Comparison of ENCODE assay signal across 27 cellular contexts in the genomic region with DNA sequence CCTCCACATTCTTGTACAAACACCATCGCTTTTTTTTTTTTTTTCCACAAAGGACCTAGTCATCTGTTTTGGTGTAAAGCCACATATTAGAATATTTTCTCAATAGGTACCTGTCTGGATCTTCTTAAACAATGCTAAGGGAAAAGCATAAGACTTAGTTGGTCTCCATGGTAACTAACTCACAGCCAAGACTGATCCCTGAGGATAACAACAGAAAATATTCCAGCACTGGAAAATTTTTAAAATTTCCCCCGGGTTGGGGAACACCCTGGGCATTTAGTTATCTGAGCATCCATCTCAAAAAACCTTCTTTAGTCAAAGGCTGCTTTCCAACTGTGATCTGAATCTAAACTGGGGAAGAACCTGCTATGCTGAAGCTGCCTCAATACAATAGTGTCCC.
"Had no signal": no experiment of that assay in that cellular context is flagged by ENCODE, and none has a peak within 500 bp of the region (broad histone marks: within the 10 kb centered on the region; RNA-seq: fewer than 3 reads in every experiment).

No MANE protein-coding gene starts in this region.

- H3K4me3 Mint-ChIP-seq: naive B cell; naive thymus-derived CD8-positive, alpha-beta T cell; natural killer cell treated with Interleukin-12 subunit alpha and Interleukin-12 subunit beta and Interleukin-15 and Interleukin-18, amount 100 ng/mL, for 72 hours; nephron progenitor cell; neural progenitor cell; stimulated activated effector memory CD8-positive, alpha-beta T cell treated with anti-CD3 and anti-CD28 coated beads, Interleukin-12 subunit alpha, Interleukin-12 subunit beta, amount 100 ng/mL, for 72 hours; stimulated activated naive B cell treated with anti-CD40 and anti-IgM and Interleukin-4, amounts not matched to agents 10 μg/mL and 1 μg/mL and 100 μg/mL, for 72 hours; stimulated activated naive CD8-positive, alpha-beta T cell treated with anti-CD3 and anti-CD28 coated beads, Interleukin-15, Interleukin-2, amounts not matched to agents 100 ng/mL and 50 ng/mL, for 24 hours; type B pancreatic cell had no signal

- H3K9me3 Mint-ChIP-seq: naive thymus-derived CD8-positive, alpha-beta T cell; natural killer cell treated with Interleukin-12 subunit alpha and Interleukin-12 subunit beta and Interleukin-15 and Interleukin-18, amount 100 ng/mL, for 72 hours; nephron progenitor cell; neural progenitor cell; stimulated activated effector memory CD8-positive, alpha-beta T cell treated with anti-CD3 and anti-CD28 coated beads, Interleukin-12 subunit alpha, Interleukin-12 subunit beta, amount 100 ng/mL, for 72 hours; stimulated activated naive CD8-positive, alpha-beta T cell treated with anti-CD3 and anti-CD28 coated beads, Interleukin-15, Interleukin-2, amounts not matched to agents 100 ng/mL and 50 ng/mL, for 24 hours; type B pancreatic cell had no signal

- H3K4me2 ChIP-seq: neural progenitor cell had no signal

- FAIRE-seq: pancreas, small intestine had no signal

- H3K27me3 Mint-ChIP-seq: type B pancreatic cell had no signal

- DNase-seq: naive B cell; naive thymus-derived CD8-positive, alpha-beta T cell; nephron progenitor cell; occipital lobe; pancreas; right cardiac atrium; right lobe of liver; sigmoid colon; small intestine; stimulated activated CD4-positive, alpha-beta T cell treated with anti-CD3 and anti-CD28 coated beads, Interleukin-15, amount 100 ng/mL, for 24 hours; stimulated activated CD4-positive, alpha-beta T cell treated with anti-CD3 and anti-CD28 coated beads, Interleukin-2, amount 100 ng/mL, for 24 hours; stimulated activated CD4-positive, alpha-beta T cell treated with anti-CD3 and anti-CD28 coated beads, Interleukin-2, amount 100 ng/mL, for 48 hours; stimulated activated CD4-positive, alpha-beta T cell treated with anti-CD3 and anti-CD28 coated beads, Interleukin-4, amount 100 ng/mL, for 24 hours; stimulated activated naive B cell treated with anti-CD40 and anti-IgM and Interleukin-4, amounts not matched to agents 10 μg/mL and 1 μg/mL and 100 μg/mL, for 72 hours; stimulated activated naive CD4-positive, alpha-beta T cell treated with Interleukin-2 at 50 U/mL for 16 hours; stomach; thyroid gland; upper lobe of right lung; uterus had no signal

- H3K36me3 ChIP-seq: neural progenitor cell, pancreas, prostate gland, right lobe of liver, sigmoid colon, stomach, thoracic aorta, thyroid gland, tibial nerve, upper lobe of right lung, uterus had no signal

- H3K27ac ChIP-seq: neural progenitor cell, prostate gland, right lobe of liver, sigmoid colon, stomach, thoracic aorta, thyroid gland, tibial nerve, upper lobe of right lung, uterus had no signal

- H3K27ac Mint-ChIP-seq: naive thymus-derived CD8-positive, alpha-beta T cell; natural killer cell treated with Interleukin-12 subunit alpha and Interleukin-12 subunit beta and Interleukin-15 and Interleukin-18, amount 100 ng/mL, for 72 hours; nephron progenitor cell; neural progenitor cell; stimulated activated effector memory CD8-positive, alpha-beta T cell treated with anti-CD3 and anti-CD28 coated beads, Interleukin-12 subunit alpha, Interleukin-12 subunit beta, amount 100 ng/mL, for 72 hours; stimulated activated naive B cell treated with anti-CD40 and anti-IgM and Interleukin-4, amounts not matched to agents 10 μg/mL and 1 μg/mL and 100 μg/mL, for 72 hours; stimulated activated naive CD8-positive, alpha-beta T cell treated with anti-CD3 and anti-CD28 coated beads, Interleukin-15, Interleukin-2, amounts not matched to agents 100 ng/mL and 50 ng/mL, for 24 hours; type B pancreatic cell had no signal

- H3K4me1 ChIP-seq: neural progenitor cell, prostate gland, sigmoid colon, thyroid gland, tibial nerve, upper lobe of right lung, uterus had no signal

- ATAC-seq: naive thymus-derived CD8-positive, alpha-beta T cell; natural killer cell treated with Interleukin-12 subunit alpha and Interleukin-12 subunit beta and Interleukin-15 and Interleukin-18, amount 100 ng/mL, for 72 hours; right cardiac atrium; right lobe of liver; stimulated activated effector memory CD8-positive, alpha-beta T cell treated with anti-CD3 and anti-CD28 coated beads, Interleukin-12 subunit alpha, Interleukin-12 subunit beta, amount 100 ng/mL, for 72 hours; stimulated activated naive B cell treated with anti-CD40 and anti-IgM and Interleukin-4, amounts not matched to agents 10 μg/mL and 1 μg/mL and 100 μg/mL, for 72 hours; upper lobe of right lung had no signal

- H2AFZ ChIP-seq: neural progenitor cell had no signal

- H3K27me3 ChIP-seq: neural progenitor cell, pancreas, right lobe of liver, sigmoid colon, stomach, thyroid gland, tibial nerve, upper lobe of right lung, uterus had no signal

- H3K36me3 Mint-ChIP-seq: naive B cell; naive thymus-derived CD8-positive, alpha-beta T cell; natural killer cell treated with Interleukin-12 subunit alpha and Interleukin-12 subunit beta and Interleukin-15 and Interleukin-18, amount 100 ng/mL, for 72 hours; neural progenitor cell; stimulated activated effector memory CD8-positive, alpha-beta T cell treated with anti-CD3 and anti-CD28 coated beads, Interleukin-12 subunit alpha, Interleukin-12 subunit beta, amount 100 ng/mL, for 72 hours; stimulated activated naive B cell treated with anti-CD40 and anti-IgM and Interleukin-4, amounts not matched to agents 10 μg/mL and 1 μg/mL and 100 μg/mL, for 72 hours; type B pancreatic cell had no signal

- H3K4me1 Mint-ChIP-seq: naive B cell; naive thymus-derived CD8-positive, alpha-beta T cell; nephron progenitor cell; neural progenitor cell; stimulated activated effector memory CD8-positive, alpha-beta T cell treated with anti-CD3 and anti-CD28 coated beads, Interleukin-12 subunit alpha, Interleukin-12 subunit beta, amount 100 ng/mL, for 72 hours; stimulated activated naive B cell treated with anti-CD40 and anti-IgM and Interleukin-4, amounts not matched to agents 10 μg/mL and 1 μg/mL and 100 μg/mL, for 72 hours had no signal

- H3K4me3 ChIP-seq: neural progenitor cell, pancreas, prostate gland, right lobe of liver, sigmoid colon, stomach, thoracic aorta, thyroid gland, tibial nerve, upper lobe of right lung, uterus had no signal

- H3K9ac ChIP-seq: neural progenitor cell had no signal

- H3K9me3 ChIP-seq: pancreas, prostate gland, right lobe of liver, sigmoid colon, stomach, thoracic aorta, thyroid gland, tibial nerve, upper lobe of right lung, uterus had no signal
